In genomic region chr2:42194428-42194827, GRCh38 we compare ENCODE assay signal across 13 cellular contexts.
"Had no signal": no experiment of that assay in that cellular context is flagged by ENCODE, and none has a peak within 500 bp of the region (broad histone marks: within the 10 kb centered on the region; RNA-seq: fewer than 3 reads in every experiment).

No MANE protein-coding gene starts in this region.

- H3K4me3 ChIP-seq: ovary, uterus had no signal

- H3K9me3 ChIP-seq: ovary, uterus had no signal

- H3K27me3 ChIP-seq: foreskin keratinocyte, ovary, uterus had no signal

- ATAC-seq: activated CD8-positive, alpha-beta T cell treated with anti-CD3 and anti-CD28 coated beads for 36 hours; activated T-helper 17 cell treated with anti-CD3 and anti-CD28 coated beads, Interleukin-2, amount 50 U/mL, for 72 hours; foreskin keratinocyte; stimulated activated naive CD8-positive, alpha-beta T cell treated with anti-CD3 and anti-CD28 coated beads, Interleukin-15, amount 100 ng/mL, for 72 hours had no signal

- H3K9me3 Mint-ChIP-seq: activated CD8-positive, alpha-beta T cell treated with anti-CD3 and anti-CD28 coated beads for 36 hours; activated naive CD4-positive, alpha-beta T cell treated with anti-CD3 and anti-CD28 coated beads for 36 hours; activated T-helper 17 cell treated with anti-CD3 and anti-CD28 coated beads, Interleukin-2, amount 50 U/mL, for 72 hours; stimulated activated naive CD8-positive, alpha-beta T cell treated with anti-CD3 and anti-CD28 coated beads, Interleukin-15, amount 100 ng/mL, for 72 hours; T-helper 2 cell treated with Interferon-gamma antibody and Interleukin-4, amounts not matched to agents 5 μg/mL and 100 μg/mL, for 36 hours had no signal

- H3K4me1 ChIP-seq: foreskin keratinocyte, uterus had no signal

- H3K4me3 Mint-ChIP-seq: activated CD8-positive, alpha-beta T cell treated with anti-CD3 and anti-CD28 coated beads for 36 hours; activated naive CD4-positive, alpha-beta T cell treated with anti-CD3 and anti-CD28 coated beads for 36 hours; T-helper 2 cell treated with Interferon-gamma antibody and Interleukin-4, amounts not matched to agents 5 μg/mL and 100 μg/mL, for 36 hours had no signal

- H3K27ac ChIP-seq: foreskin keratinocyte, ovary, uterus had no signal

- H3K36me3 ChIP-seq: ovary, uterus had no signal

- H3K27me3 Mint-ChIP-seq: activated CD8-positive, alpha-beta T cell treated with anti-CD3 and anti-CD28 coated beads for 36 hours; activated T-helper 17 cell treated with anti-CD3 and anti-CD28 coated beads, Interleukin-2, amount 50 U/mL, for 72 hours; stimulated activated naive CD8-positive, alpha-beta T cell treated with anti-CD3 and anti-CD28 coated beads, Interleukin-15, amount 100 ng/mL, for 72 hours had no signal

- H3K27ac Mint-ChIP-seq: stimulated activated naive CD8-positive, alpha-beta T cell treated with anti-CD3 and anti-CD28 coated beads, Interleukin-15, amount 100 ng/mL, for 72 hours; T-helper 2 cell treated with Interferon-gamma antibody and Interleukin-4, amounts not matched to agents 5 μg/mL and 100 μg/mL, for 36 hours had no signal

- DNase-seq: activated CD8-positive, alpha-beta memory T cell treated with anti-CD3 and anti-CD28 coated beads, Interleukin-2, amount 50 U/mL, for 4 hours; activated CD8-positive, alpha-beta T cell treated with anti-CD3 and anti-CD28 coated beads for 36 hours; activated naive CD4-positive, alpha-beta T cell treated with anti-CD3 and anti-CD28 coated beads for 36 hours; foreskin keratinocyte; head of caudate nucleus; mammary epithelial cell; ovary; stimulated activated CD4-positive, alpha-beta T cell treated with anti-CD3 and anti-CD28 coated beads, Interleukin-15, amount 100 ng/mL, for 24 hours; stimulated activated CD4-positive, alpha-beta T cell treated with anti-CD3 and anti-CD28 coated beads, Interleukin-4, amount 100 ng/mL, for 24 hours; stimulated activated naive CD8-positive, alpha-beta T cell treated with anti-CD3 and anti-CD28 coated beads, Interleukin-15, amount 100 ng/mL, for 72 hours; uterus had no signal
